In the genomic region with DNA sequence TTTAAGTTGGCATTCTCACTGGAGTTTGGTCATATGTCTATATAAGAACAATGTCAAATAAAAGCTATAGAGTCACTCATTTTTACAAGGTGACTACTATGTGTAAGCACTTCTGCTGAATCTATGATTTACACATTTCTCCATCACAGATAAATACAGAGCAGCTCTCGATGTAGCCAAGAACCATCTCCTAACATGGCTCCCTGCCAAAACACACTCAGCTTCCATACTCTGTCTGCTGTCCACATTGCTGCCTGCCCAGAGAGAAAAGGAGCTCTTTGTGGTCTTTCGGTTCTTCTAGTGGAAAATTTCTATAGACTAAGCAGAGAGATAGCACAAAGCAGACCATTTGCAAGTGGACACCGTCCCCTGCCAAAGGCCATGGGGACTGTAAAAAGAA, we compare ENCODE assay signal across 8 cellular contexts.
DNase-seq lines count a peak whose midpoint lies in the region; ATAC-seq and TF ChIP-seq lines count a peak whose summit lies in the region.

No MANE protein-coding gene starts in this region.

- H3K36me3 ChIP-seq in body of pancreas (replicated peaks in 1 of 2; ENCODE audit: insufficient read depth in 1 of 2, low read depth in 2 of 2) = no peaks in the 10 kb centered on the region
- no peaks in the 10 kb centered on the region for H3K36me3 ChIP-seq in tibial artery

- no peak for ATAC-seq in body of pancreas

- H3K27me3 ChIP-seq in body of pancreas (no peaks in the 10 kb centered on the region), tibial artery (no peaks in the 10 kb centered on the region)

- intact Hi-C loops in body of pancreas (cut with DNase I) (no loop called here), tibial artery (cut with DNase I; ENCODE audit: low total_unique reads) (no loop called here)
- intact Hi-C loops in activated CD4-positive, alpha-beta T cell treated with anti-CD3 and anti-CD28 coated beads, Interleukin-2, amount 10 ng/mL, durations not matched to agents 24 days and 14 days (cut with micrococcal nuclease) = no loop called here

- H3K4me1 ChIP-seq in body of pancreas = no peaks in the 10 kb centered on the region
- H3K4me1 ChIP-seq in tibial artery = peaks cover 0 to 8% (median 0%) of the 10 kb centered on the region in 4 donors

- CTCF ChIA-PET in GM10248 (lab: Yijun Ruan, JAX) = interaction anchor here (0.8 to 1.8 kb wide), 4 partner anchors 11 to 36 kb away, joined by 3 to 4 read pairs (median 3); no protein-coding TSS in a partner anchor

- peaks cover 13% of the 10 kb centered on the region for H3K4me1 Mint-ChIP-seq in mesothelial cell of epicardium
- H3K4me1 Mint-ChIP-seq in activated CD4-positive, alpha-beta T cell treated with anti-CD3 and anti-CD28 coated beads, Interleukin-2, amount 10 ng/mL, durations not matched to agents 24 days and 14 days = no peaks in the 10 kb centered on the region
- no peaks in the 10 kb centered on the region for H3K4me1 Mint-ChIP-seq in progenitor cell of endocrine pancreas (ENCODE audit: low read depth)

- no peaks in the 10 kb centered on the region for H3K9me3 ChIP-seq in body of pancreas
- H3K9me3 ChIP-seq in tibial artery = no peaks in the 10 kb centered on the region

- H3K27me3 Mint-ChIP-seq in mesothelial cell of epicardium (ENCODE audit: low read depth) (no peaks in the 10 kb centered on the region), progenitor cell of endocrine pancreas (no peaks in the 10 kb centered on the region)
- H3K27me3 Mint-ChIP-seq in activated CD4-positive, alpha-beta T cell treated with anti-CD3 and anti-CD28 coated beads, Interleukin-2, amount 10 ng/mL, durations not matched to agents 24 days and 14 days = no peaks in the 10 kb centered on the region

- DNase-seq in COR-L47 (lab: John Stamatoyannopoulos, UW) = peak; percentile 72
- DNase-seq in NCI-H1694 (lab: John Stamatoyannopoulos, UW) = peak; percentile 56
- DNase-seq in body of pancreas = peak in 3 of 4 donors; percentile 21 to 41 (median 33)
- DNase-seq in mesothelial cell of epicardium (ENCODE audit: low spot score in 2 of 2, unreplicated experiment in 2 of 2) = peak in 1 of 2 experiments; percentile 61
- no peak for DNase-seq in activated CD4-positive, alpha-beta T cell treated with anti-CD3 and anti-CD28 coated beads, Interleukin-2, amount 10 ng/mL, durations not matched to agents 24 days and 14 days
- no peak for DNase-seq in progenitor cell of endocrine pancreas (ENCODE audit: low spot score, unreplicated experiment)
- no peak for DNase-seq in GM10248 (ENCODE audit: extremely low spot score)
- no peak for DNase-seq in tibial artery

- TF ChIP-seq POLR2A in body of pancreas (IDR thresholded peaks at IDR 0.05) = no peak

- no peaks in the 10 kb centered on the region for H3K9me3 Mint-ChIP-seq in mesothelial cell of epicardium
- H3K9me3 Mint-ChIP-seq in activated CD4-positive, alpha-beta T cell treated with anti-CD3 and anti-CD28 coated beads, Interleukin-2, amount 10 ng/mL, durations not matched to agents 24 days and 14 days = peaks cover 4% of the 10 kb centered on the region
- no peaks in the 10 kb centered on the region for H3K9me3 Mint-ChIP-seq in progenitor cell of endocrine pancreas (ENCODE audit: low read depth)

- TF ChIP-seq CTCF in body of pancreas (IDR thresholded peaks at IDR 0.05) = no peak
- TF ChIP-seq CTCF in mesothelial cell of epicardium (IDR thresholded peaks at IDR 0.05; ENCODE audit: unreplicated experiment) = no peak
- TF ChIP-seq CTCF in progenitor cell of endocrine pancreas (IDR thresholded peaks at IDR 0.05; ENCODE audit: unreplicated experiment) = no peak
- no peak for TF ChIP-seq CTCF in GM10248 (IDR thresholded peaks at IDR 0.05; ENCODE audit: control extremely low read depth, extremely low read depth, low read depth, missing control alignments)
- no peak for TF ChIP-seq CTCF in tibial artery (IDR thresholded peaks at IDR 0.05)

- H3K36me3 Mint-ChIP-seq in mesothelial cell of epicardium (no peaks in the 10 kb centered on the region), progenitor cell of endocrine pancreas (ENCODE audit: insufficient read depth) (no peaks in the 10 kb centered on the region)
- H3K36me3 Mint-ChIP-seq in activated CD4-positive, alpha-beta T cell treated with anti-CD3 and anti-CD28 coated beads, Interleukin-2, amount 10 ng/mL, durations not matched to agents 24 days and 14 days (ENCODE audit: low read depth) = no peaks in the 10 kb centered on the region

- H3K4me3 ChIP-seq in body of pancreas = no peak overlapping the region
- no peak overlapping the region for H3K4me3 ChIP-seq in tibial artery

- H3K4me3 Mint-ChIP-seq in mesothelial cell of epicardium (peak overlapping the region; percentile 2), progenitor cell of endocrine pancreas (ENCODE audit: low read depth) (no peak overlapping the region)
- H3K4me3 Mint-ChIP-seq in activated CD4-positive, alpha-beta T cell treated with anti-CD3 and anti-CD28 coated beads, Interleukin-2, amount 10 ng/mL, durations not matched to agents 24 days and 14 days = no peak overlapping the region

- no peak overlapping the region for H3K27ac ChIP-seq in body of pancreas
- H3K27ac ChIP-seq in tibial artery = no peak overlapping the region

- POLR2A ChIA-PET in GM10248 (lab: Yijun Ruan, JAX) = no interaction called here

- H3K27ac Mint-ChIP-seq in mesothelial cell of epicardium (peak overlapping the region; percentile 13), progenitor cell of endocrine pancreas (no peak overlapping the region)
- no peak overlapping the region for H3K27ac Mint-ChIP-seq in activated CD4-positive, alpha-beta T cell treated with anti-CD3 and anti-CD28 coated beads, Interleukin-2, amount 10 ng/mL, durations not matched to agents 24 days and 14 days

- WGBS in body of pancreas, 2 donors = 24 to 31% methylated on average over 3 of the region's 3 CpGs

Comparison
In these comparisons a context has a peak if more than half of its experiments do, and no peak if none do; other contexts are left out.
1. DNase-seq: peak in COR-L47 (single experiment), NCI-H1694 (single experiment) and body of pancreas (3 of 4); none in activated CD4-positive, alpha-beta T cell treated with anti-CD3 and anti-CD28 coated beads, Interleukin-2, amount 10 ng/mL, durations not matched to agents 24 days and 14 days (single experiment), progenitor cell of endocrine pancreas (single experiment), GM10248 (single experiment) and tibial artery (0 of 2).